Comparison of ENCODE assay signal across 8 cellular contexts in genomic region chr9:72952914-72953313, GRCh38. TPM values are rescaled to one million over a fixed set of nuclear protein-coding genes. Genes with fewer than 3 reads are reported as not detected.
DNase-seq lines count a peak whose midpoint lies in the region; ATAC-seq and TF ChIP-seq lines count a peak whose summit lies in the region.

ALDH1A1 (minus strand) TSS chr9:72953053; CDS start chr9:72953000, 53 bp downstream.

- peak; percentile 10 for DNase-seq in RPMI7951 (ENCODE audit: low read depth)
- DNase-seq in left ventricle myocardium superior: no peak
- no peak for DNase-seq in sigmoid colon
- DNase-seq in substantia nigra (lab: John Stamatoyannopoulos, UW): no peak
- no peak for DNase-seq in HK-2 (ENCODE audit: unreplicated experiment)
- DNase-seq in germinal center (ENCODE audit: low spot score): no peak

- peaks cover 0 to 30% (median 16%) of the 10 kb centered on the region in 4 donors for H3K4me1 ChIP-seq in sigmoid colon

- peak; percentile 55 to 74 for TF ChIP-seq POLR2A in sigmoid colon (IDR thresholded peaks at IDR 0.05)

- TF ChIP-seq CTCF in sigmoid colon (IDR thresholded peaks at IDR 0.05): no peak

- no peak for TF ChIP-seq EP300 in sigmoid colon (IDR thresholded peaks at IDR 0.05)

- peak within 1 kb of the TSS; percentile 64 to 88 (median 80) for H3K27ac ChIP-seq in sigmoid colon
- no peak within 1 kb of the TSS for H3K27ac ChIP-seq in substantia nigra (ENCODE audit: low read depth, low read length, poor library complexity, severe bottlenecking)

- H3K9me3 ChIP-seq in sigmoid colon: no peaks in the 10 kb centered on the region

- ATAC-seq in GM19351 (IDR thresholded peaks at IDR 0.05; ENCODE audit: unreplicated experiment): peak; percentile 50
- ATAC-seq in left ventricle myocardium superior: peak; percentile 58
- no peak for ATAC-seq in HG02642 (IDR thresholded peaks at IDR 0.05; ENCODE audit: poor library complexity, unreplicated experiment)

- peak within 1 kb of the TSS; percentile 44 to 58 (median 49) for H3K4me3 ChIP-seq in sigmoid colon

- intact Hi-C loops in left ventricle myocardium superior (cut with micrococcal nuclease) (no loop called here), sigmoid colon (cut with DNase I) (loop anchor here (5.0 kb wide), 3 partner anchors 69 to 129 kb away; no protein-coding TSS in a partner anchor)

- 3 to 6% methylated on average over 9 of the region's 9 CpGs for WGBS in sigmoid colon, 2 donors

- H3K27me3 ChIP-seq in sigmoid colon: no peaks in the 10 kb centered on the region

- H3K36me3 ChIP-seq in sigmoid colon: no peaks in the 10 kb centered on the region

RNA-seq across cellular contexts. Expression of gene ALDH1A1, which starts in this region (rescaled TPM):
- total RNA-seq in RPMI7951 (2014; rRNA removed; shearing (Covaris generic)): not detected in 2 replicates
- total RNA-seq in left ventricle myocardium superior (23.3 TPM), sigmoid colon (100 to 1,000 TPM; 241 to 353 (median 300) TPM)
- polyA plus RNA-seq in sigmoid colon: 100 to 1,000 TPM in 2 of 3 donors, 10 to 100 TPM in 1; 52.6 to 186 (median 166) TPM

Comparison
In these comparisons a context has a peak if more than half of its experiments do, and no peak if none do; other contexts are left out.
1. RNA of gene ALDH1A1 (total RNA-seq): 241 to 353 TPM in sigmoid colon and 23.3 TPM in left ventricle myocardium superior (single experiment); not detected in RPMI7951; every median in the first group is over 10 times any median in the second.
2. Peak in DNase-seq in RPMI7951; RNA of the gene not detected or under 1 TPM.